24 cellular contexts compared by ENCODE assay signal in the genomic region with DNA sequence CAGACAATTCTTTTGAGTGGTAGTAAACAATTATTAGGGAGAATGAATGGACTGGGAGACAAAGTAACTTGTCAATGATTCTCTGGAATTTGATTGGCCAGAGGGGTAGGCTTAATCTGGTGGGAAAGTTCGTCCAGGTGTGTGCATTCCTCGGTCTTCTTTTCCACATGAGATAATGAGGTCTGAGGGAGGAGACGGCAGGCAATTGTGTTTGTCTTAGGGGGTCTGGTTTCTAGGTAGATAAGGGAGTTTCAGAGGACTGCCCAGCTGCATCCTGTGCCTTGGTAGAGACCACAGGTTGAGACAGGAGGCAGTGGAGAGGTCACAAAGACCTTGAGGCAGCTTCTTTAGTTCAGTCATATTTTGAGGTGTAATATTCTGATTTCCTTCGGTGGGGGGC.
"Had no signal": no experiment of that assay in that cellular context is flagged by ENCODE, and none has a peak within 500 bp of the region (broad histone marks: within the 10 kb centered on the region; RNA-seq: fewer than 3 reads in every experiment).

No MANE protein-coding gene starts in this region.

- H3K27me3 ChIP-seq: adrenal gland, breast epithelium, esophagus squamous epithelium, heart right ventricle, tibial artery had no signal

- H3K9me3 Mint-ChIP-seq: activated naive CD4-positive, alpha-beta T cell treated with anti-CD3 and anti-CD28 coated beads, Interleukin-2, amount 50 U/mL, for 24 hours; activated T-cell treated with anti-CD3 and anti-CD28 coated beads, Interleukin-2, amount 50 U/mL, for 72 hours; nephron; T-helper 1 cell treated with Interleukin-12 subunit alpha and Interleukin-12 subunit beta and Interleukin-4 antibody, amounts not matched to agents 30 μg/mL and 1 μg/mL, for 36 hours had no signal

- H3K36me3 ChIP-seq: breast epithelium, WERI-Rb-1 had no signal

- H3K9me3 ChIP-seq: adrenal gland, breast epithelium, esophagus squamous epithelium, heart right ventricle, lower lobe of right lung, tibial artery had no signal

- H3K27me3 Mint-ChIP-seq: activated naive CD4-positive, alpha-beta T cell treated with anti-CD3 and anti-CD28 coated beads, Interleukin-2, amount 50 U/mL, for 24 hours had no signal

- H3K36me3 Mint-ChIP-seq: activated naive CD4-positive, alpha-beta T cell treated with anti-CD3 and anti-CD28 coated beads, Interleukin-2, amount 50 U/mL, for 24 hours had no signal

- H3K4me3 Mint-ChIP-seq: activated naive CD4-positive, alpha-beta T cell treated with anti-CD3 and anti-CD28 coated beads, Interleukin-2, amount 50 U/mL, for 24 hours; activated T-cell treated with anti-CD3 and anti-CD28 coated beads, Interleukin-2, amount 50 U/mL, for 72 hours; nephron; T-helper 1 cell treated with Interleukin-12 subunit alpha and Interleukin-12 subunit beta and Interleukin-4 antibody, amounts not matched to agents 30 μg/mL and 1 μg/mL, for 36 hours had no signal

- DNase-seq: activated CD4-positive, alpha-beta T cell treated with anti-CD3 and anti-CD28 coated beads for 1 hour; activated CD4-positive, alpha-beta T cell treated with anti-CD3 and anti-CD28 coated beads, Interleukin-2, amount 50 U/mL, for 4 hours; activated effector memory CD4-positive, alpha-beta T cell treated with anti-CD3 and anti-CD28 coated beads, Interleukin-2, amount 50 U/mL, for 16 hours; activated T-cell treated with anti-CD3 and anti-CD28 coated beads, Interleukin-2, amount 50 U/mL, for 72 hours; cortex of kidney; effector CD4-positive, alpha-beta T cell; esophagus squamous epithelium; heart right ventricle; left colon; lower lobe of right lung; occipital lobe; posterior cingulate gyrus; retina; stimulated activated CD4-positive, alpha-beta T cell treated with anti-CD3 and anti-CD28 coated beads, Interleukin-12 subunit alpha, Interleukin-12 subunit beta, amount 100 ng/mL, for 4 hours; stimulated activated CD4-positive, alpha-beta T cell treated with anti-CD3 and anti-CD28 coated beads, Interleukin-1b, Interleukin-23, amount 100 ng/mL, for 48 hours; stimulated activated naive CD8-positive, alpha-beta T cell treated with anti-CD3 and anti-CD28 coated beads, Interleukin-15, Interleukin-2, amounts not matched to agents 100 U/mL and 50 U/mL, for 24 hours; substantia nigra; tibial artery; WERI-Rb-1 had no signal

- H3K4me1 ChIP-seq: breast epithelium had no signal

- H3K27ac ChIP-seq: breast epithelium, esophagus squamous epithelium, heart right ventricle, lower lobe of right lung, tibial artery had no signal

- ATAC-seq: activated T-cell treated with anti-CD3 and anti-CD28 coated beads, Interleukin-2, amount 50 U/mL, for 72 hours; heart right ventricle; left colon; lower lobe of right lung; stimulated activated naive CD8-positive, alpha-beta T cell treated with anti-CD3 and anti-CD28 coated beads, Interleukin-15, Interleukin-2, amounts not matched to agents 100 U/mL and 50 U/mL, for 24 hours had no signal

- H3K4me3 ChIP-seq: adrenal gland, breast epithelium, esophagus squamous epithelium, heart right ventricle, lower lobe of right lung, tibial artery had no signal

- H3K27ac Mint-ChIP-seq: activated naive CD4-positive, alpha-beta T cell treated with anti-CD3 and anti-CD28 coated beads, Interleukin-2, amount 50 U/mL, for 24 hours; activated T-cell treated with anti-CD3 and anti-CD28 coated beads, Interleukin-2, amount 50 U/mL, for 72 hours; nephron; T-helper 1 cell treated with Interleukin-12 subunit alpha and Interleukin-12 subunit beta and Interleukin-4 antibody, amounts not matched to agents 30 μg/mL and 1 μg/mL, for 36 hours had no signal
